1 cellular context compared by ENCODE assay signal in genomic region chr4:123114915-123115756, GRCh38.
TF ChIP-seq lines count a peak whose summit lies in the region.

No MANE protein-coding gene starts in this region.

TF ChIP-seq in SK-N-SH treated with all-trans-retinoic acid at 6 μM for 48 hours, 23 proteins besides CTCF, POLR2A, EP300 and RAD21 (continued from another document):
- TF ChIP-seq TSHZ2 (CRISPR knock-in tag; IDR thresholded peaks at IDR 0.05) (no peak), ESRRG (CRISPR knock-in tag; IDR thresholded peaks at IDR 0.05) (no peak), ISL1 (CRISPR knock-in tag; IDR thresholded peaks at IDR 0.05) (no peak), TCF4 (CRISPR knock-in tag; IDR thresholded peaks at IDR 0.05; ENCODE audit: borderline replicate concordance) (no peak), ZNF8 (CRISPR knock-in tag; IDR thresholded peaks at IDR 0.05) (no peak), SNAI2 (CRISPR knock-in tag; IDR thresholded peaks at IDR 0.05) (no peak), ZFP30 (CRISPR knock-in tag; IDR thresholded peaks at IDR 0.05) (no peak), TOX (CRISPR knock-in tag; IDR thresholded peaks at IDR 0.05; ENCODE audit: borderline replicate concordance) (no peak), BACH2 (CRISPR knock-in tag; IDR thresholded peaks at IDR 0.05; ENCODE audit: borderline replicate concordance) (no peak), PPARA (CRISPR knock-in tag; IDR thresholded peaks at IDR 0.05; ENCODE audit: borderline replicate concordance) (no peak)
